17 cellular contexts compared by ENCODE assay signal in genomic region chr17:82222816-82223215, GRCh38. TPM values are rescaled to one million over a fixed set of nuclear protein-coding genes. Genes with fewer than 3 reads are reported as not detected.
A peak's percentile ranks its signal among the peaks of the same experiment; 100 is the strongest.
DNase-seq lines count a peak whose midpoint lies in the region; ATAC-seq and TF ChIP-seq lines count a peak whose summit lies in the region.
"Had no signal": no experiment of that assay in that cellular context is flagged by ENCODE, and none has a peak within 500 bp of the region (broad histone marks: within the 10 kb centered on the region; RNA-seq: fewer than 3 reads in every experiment).

No MANE protein-coding gene starts in this region.

- H3K27ac ChIP-seq in WERI-Rb-1, result peak overlapping the region; percentile 62
- H3K27ac ChIP-seq in lower lobe of right lung, result no peak overlapping the region
- peak overlapping the region in 6 of 8 donors; percentile 26 to 99 (median 70) for H3K27ac ChIP-seq in spleen
- H3K27ac ChIP-seq in hepatocyte, result no peak overlapping the region
- H3K27ac ChIP-seq: BLaER1 treated with 17β-estradiol and CSF1 and Interleukin-3, amounts not matched to agents 10 nM and 100 nM had no signal

- H3K79me2 ChIP-seq in hepatocyte, result no peaks in the 10 kb centered on the region

- DNase-seq in CD14-positive monocyte (ENCODE audit: low spot score), result peak; percentile 87
- peak; percentile 73 for DNase-seq in WERI-Rb-1
- peak; percentile 43 for DNase-seq in lower lobe of right lung
- DNase-seq in spleen, result peak; percentile 74
- DNase-seq in activated naive CD4-positive, alpha-beta T cell (lab: John Stamatoyannopoulos, UW), result no peak
- DNase-seq in hepatocyte (ENCODE audit: low spot score), result no peak
- DNase-seq: ACHN; CD8-positive, alpha-beta T cell; COR-L47; DMS153; DMS79 treated with DMSO at 0.1 percent for 48 hours; EL; GOT3; H9 had no signal

- H3K9me2 ChIP-seq in hepatocyte (replicated peaks; ENCODE audit: insufficient read depth), result no peaks in the 10 kb centered on the region

- no peaks in the 10 kb centered on the region for H3K9me3 ChIP-seq in WERI-Rb-1 (ENCODE audit: severe bottlenecking)
- H3K9me3 ChIP-seq in lower lobe of right lung, result no peaks in the 10 kb centered on the region
- H3K9me3 ChIP-seq in spleen, result no peaks in the 10 kb centered on the region
- H3K9me3 ChIP-seq in hepatocyte (ENCODE audit: low read depth), result no peaks in the 10 kb centered on the region
- H3K9me3 ChIP-seq: BLaER1 treated with 17β-estradiol and CSF1 and Interleukin-3, amounts not matched to agents 10 nM and 100 nM had no signal

- peaks cover 3 to 11% of the 10 kb centered on the region in 2 donors for H3K36me3 Mint-ChIP-seq in CD14-positive monocyte
- H3K36me3 Mint-ChIP-seq: CD8-positive, alpha-beta T cell; IgD-negative memory B cell had no signal

- no peak for TF ChIP-seq POLR2A in spleen (IDR thresholded peaks at IDR 0.05)

- no peaks in the 10 kb centered on the region for H4K20me1 ChIP-seq in hepatocyte (ENCODE audit: insufficient read depth, poor library complexity, severe bottlenecking)
- H4K20me1 ChIP-seq: BLaER1 treated with 17β-estradiol and CSF1 and Interleukin-3, amounts not matched to agents 10 nM and 100 nM had no signal

- 51 to 72% (median 61%) methylated on average over 10 of the region's 10 CpGs for WGBS in spleen, 5 donors
- 84% methylated on average over 10 of the region's 10 CpGs for WGBS in hepatocyte (ENCODE audit: low lambda C conversion rate, missing lambda C conversion rate)

- TF ChIP-seq CTCF in CD14-positive monocyte (IDR thresholded peaks at IDR 0.05) (peak; percentile 40), WERI-Rb-1 (IDR thresholded peaks at IDR 0.05; ENCODE audit: low read depth, low read length) (no peak), lower lobe of right lung (IDR thresholded peaks at IDR 0.05) (no peak), spleen (IDR thresholded peaks at IDR 0.05 in 8 of 11, conservative IDR thresholded peaks at IDR 0.05 in 3 of 11) (no peak), hepatocyte (IDR thresholded peaks at IDR 0.05; ENCODE audit: poor library complexity) (no peak)

- H3K4me1 ChIP-seq in lower lobe of right lung (peaks cover 4% of the 10 kb centered on the region), spleen (peaks cover 2 to 90% (median 13%) of the 10 kb centered on the region in 6 donors), hepatocyte (ENCODE audit: insufficient read depth) (no peaks in the 10 kb centered on the region)

- no peaks in the 10 kb centered on the region for H3K9me3 Mint-ChIP-seq in CD14-positive monocyte
- H3K9me3 Mint-ChIP-seq: CD8-positive, alpha-beta T cell; IgD-negative memory B cell had no signal

- H3K4me3 ChIP-seq in WERI-Rb-1 (ENCODE audit: low read depth, low read length) (no peak overlapping the region), lower lobe of right lung (no peak overlapping the region), spleen (peak overlapping the region in 1 of 8 donors; percentile 25), hepatocyte (no peak overlapping the region)
- H3K4me3 ChIP-seq: BLaER1 treated with 17β-estradiol and CSF1 and Interleukin-3, amounts not matched to agents 10 nM and 100 nM had no signal

- H3K4me3 Mint-ChIP-seq in CD14-positive monocyte, result peak overlapping the region in 1 of 2 donors; percentile 57
- H3K4me3 Mint-ChIP-seq: CD8-positive, alpha-beta T cell; H9 had no signal

- H3K4me2 ChIP-seq in hepatocyte, result no peak overlapping the region
- H3K4me2 ChIP-seq: BLaER1 treated with 17β-estradiol and CSF1 and Interleukin-3, amounts not matched to agents 10 nM and 100 nM had no signal

- H3K27me3 Mint-ChIP-seq in CD14-positive monocyte (ENCODE audit: low read depth in 3 of 3), result peaks cover 0 to 2% (median 1%) of the 10 kb centered on the region in 3 donors
- H3K27me3 Mint-ChIP-seq: IgD-negative memory B cell had no signal

- intact Hi-C loops in CD14-positive monocyte (cut with micrococcal nuclease) (no loop called here), lower lobe of right lung (cut with DNase I) (no loop called here), spleen (cut with DNase I; ENCODE audit: low total_unique reads) (no loop called here)

- no peak overlapping the region for H2AFZ ChIP-seq in hepatocyte

- H3K36me3 ChIP-seq in WERI-Rb-1 (no peaks in the 10 kb centered on the region), lower lobe of right lung (no peaks in the 10 kb centered on the region), spleen (no peaks in the 10 kb centered on the region), hepatocyte (replicated peaks; ENCODE audit: insufficient read depth, low read depth) (no peaks in the 10 kb centered on the region)
- H3K36me3 ChIP-seq: BLaER1 treated with 17β-estradiol and CSF1 and Interleukin-3, amounts not matched to agents 10 nM and 100 nM had no signal

- ATAC-seq in lower lobe of right lung, result no peak
- no peak for ATAC-seq in GM18907 (IDR thresholded peaks at IDR 0.05; ENCODE audit: unreplicated experiment)
- ATAC-seq: CD8-positive, alpha-beta T cell had no signal

- peaks cover 56% of the 10 kb centered on the region for H3K4me1 Mint-ChIP-seq in CD14-positive monocyte
- H3K4me1 Mint-ChIP-seq: H9, IgD-negative memory B cell had no signal

- peak overlapping the region; percentile 68 to 91 (median 88) for H3K27ac Mint-ChIP-seq in CD14-positive monocyte
- H3K27ac Mint-ChIP-seq: CD8-positive, alpha-beta T cell had no signal

- no peaks in the 10 kb centered on the region for H3K27me3 ChIP-seq in WERI-Rb-1 (ENCODE audit: insufficient read depth, low read depth, severe bottlenecking)
- H3K27me3 ChIP-seq in lower lobe of right lung (ENCODE audit: low read depth), result no peaks in the 10 kb centered on the region
- H3K27me3 ChIP-seq in spleen (replicated peaks in 1 of 7), result no peaks in the 10 kb centered on the region
- no peaks in the 10 kb centered on the region for H3K27me3 ChIP-seq in hepatocyte

RNA-seq across cellular contexts. Expression of gene SLC16A3, which starts 6.0 kb away (rescaled TPM):
- polyA plus RNA-seq in CD14-positive monocyte (10 to 100 TPM; 26.3 to 35.3 TPM), spleen (10 to 100 TPM; 11.1 to 28.2 (median 16.5) TPM), hepatocyte (114 and 125 TPM in 2 replicates)
- total RNA-seq in lower lobe of right lung (81.9 TPM), spleen (100 to 1,000 TPM in 3 of 7 donors, 10 to 100 TPM in 4; 41.7 to 185 (median 91.6) TPM), hepatocyte (240 and 290 TPM in 2 replicates)

RNA-seq across cellular contexts. Expression of gene CCDC57, which starts 10.2 kb away (rescaled TPM):
- polyA plus RNA-seq in CD14-positive monocyte (10 to 100 TPM; 17.1 to 20.1 TPM), spleen (100 to 1,000 TPM in 1 of 3 donors, 10 to 100 TPM in 2; 82.4 to 164 (median 83.0) TPM), hepatocyte (29.8 and 49.5 TPM in 2 replicates)
- total RNA-seq in lower lobe of right lung (63.4 TPM), spleen (10 to 100 TPM; 28.8 to 59.6 (median 43.6) TPM), hepatocyte (10.0 and 15.7 TPM in 2 replicates)

RNA-seq across cellular contexts. Expression of gene CSNK1D, which starts 50.7 kb away (rescaled TPM):
- 10 to 100 TPM; 47.0 to 60.9 TPM for polyA plus RNA-seq in CD14-positive monocyte
- 146 TPM for total RNA-seq in lower lobe of right lung
- 100 to 1,000 TPM in 5 of 7 donors, 10 to 100 TPM in 2; 74.3 to 216 (median 160) TPM for total RNA-seq in spleen
- polyA plus RNA-seq in spleen, result 100 to 1,000 TPM in 1 of 3 donors, 10 to 100 TPM in 2; 46.5 to 122 (median 67.2) TPM
- total RNA-seq in hepatocyte, result 55.7 and 72.5 TPM in 2 replicates
- 152 and 193 TPM in 2 replicates for polyA plus RNA-seq in hepatocyte

Comparison
In these comparisons a context has a peak if more than half of its experiments do, and no peak if none do; other contexts are left out.
1. DNase-seq: peak in CD14-positive monocyte (single experiment), WERI-Rb-1 (single experiment), lower lobe of right lung (single experiment) and spleen (single experiment); none in activated naive CD4-positive, alpha-beta T cell (0 of 4) and hepatocyte (single experiment).
2. H3K27ac ChIP-seq: peak in WERI-Rb-1 (single experiment) and spleen (6 of 8); none in lower lobe of right lung (single experiment) and hepatocyte (single experiment).